1 cellular context compared by ENCODE assay signal in genomic region chr12:58765653-58766554, GRCh38.
TF ChIP-seq lines count a peak whose summit lies in the region.

No MANE protein-coding gene starts in this region.

TF ChIP-seq in HepG2, 621 proteins besides CTCF, POLR2A, EP300 and RAD21 (continued from another document and continues in another):
- 0 out of 2 replicates have a peak, but pooled peaks have one; percentile 43 for TF ChIP-seq HNF1A (IDR thresholded peaks at IDR 0.05; ENCODE audit: low read depth)
- peak; percentile 64; the same call in 1 of the 2 replicates for TF ChIP-seq HNF1A (CRISPR knock-in tag; IDR thresholded peaks at IDR 0.05; ENCODE audit: borderline replicate concordance)
- peak; percentile 78 for TF ChIP-seq CREM (IDR thresholded peaks at IDR 0.05)
- TF ChIP-seq CREM (CRISPR knock-in tag; IDR thresholded peaks at IDR 0.05): no peak
- TF ChIP-seq ZNF292 (CRISPR knock-in tag; IDR thresholded peaks at IDR 0.05; ENCODE audit: borderline replicate concordance, low read depth): peak; percentile 62; the same call in 1 of the 2 replicates
- TF ChIP-seq FOXJ3 (CRISPR knock-in tag; IDR thresholded peaks at IDR 0.05; ENCODE audit: borderline replicate concordance): peak; percentile 94
- TF ChIP-seq ZSCAN29 (CRISPR knock-in tag; conservative IDR thresholded peaks at IDR 0.05): peak; percentile 67; the same call in 1 of the 2 replicates
- TF ChIP-seq ZBTB38 (CRISPR knock-in tag; IDR thresholded peaks at IDR 0.05): no peak
- TF ChIP-seq POGK (CRISPR knock-in tag; conservative IDR thresholded peaks at IDR 0.05): 0 out of 2 replicates have a peak, but pooled peaks have one; percentile 55
- TF ChIP-seq NR2F1 (CRISPR knock-in tag; IDR thresholded peaks at IDR 0.05): peak in 1 of 2 experiments; percentile 55; a peak in 2 of 4 replicates
- TF ChIP-seq ZNF580 (CRISPR knock-in tag; IDR thresholded peaks at IDR 0.05; ENCODE audit: borderline replicate concordance, low read depth): peak; percentile 35; the same call in 1 of the 2 replicates
- peak; percentile 50; the same call in 1 of the 2 replicates for TF ChIP-seq HNF4G (IDR thresholded peaks at IDR 0.05; ENCODE audit: borderline replicate concordance, low read depth, low read length)
- peak; percentile 29; the same call in 1 of the 2 replicates for TF ChIP-seq HNF4G (CRISPR knock-in tag; IDR thresholded peaks at IDR 0.05; ENCODE audit: borderline replicate concordance, low read depth)
- TF ChIP-seq HMGXB3 (CRISPR knock-in tag; IDR thresholded peaks at IDR 0.05; ENCODE audit: borderline replicate concordance): 0 out of 2 replicates have a peak, but pooled peaks have one; percentile 51
- TF ChIP-seq SPEN (CRISPR knock-in tag; IDR thresholded peaks at IDR 0.05; ENCODE audit: low read depth): no peak
- peak; percentile 74 for TF ChIP-seq ZGPAT (CRISPR knock-in tag; IDR thresholded peaks at IDR 0.05)
- TF ChIP-seq PATZ1 (CRISPR knock-in tag; IDR thresholded peaks at IDR 0.05): peak; percentile 44; the same call in 1 of the 2 replicates
- TF ChIP-seq TBX3 (IDR thresholded peaks at IDR 0.05; ENCODE audit: borderline replicate concordance): peak; percentile 84; the same call in 1 of the 2 replicates
- peak; percentile 91 for TF ChIP-seq NFIC (IDR thresholded peaks at IDR 0.05; ENCODE audit: low read length)
- TF ChIP-seq ZSCAN5A (CRISPR knock-in tag; IDR thresholded peaks at IDR 0.05; ENCODE audit: borderline replicate concordance): peak; percentile 50; the same call in 1 of the 2 replicates
- TF ChIP-seq SAP130 (CRISPR knock-in tag; IDR thresholded peaks at IDR 0.05; ENCODE audit: low read depth): peak; percentile 82
- 0 out of 2 replicates have a peak, but pooled peaks have one; percentile 25 for TF ChIP-seq ZNF792 (CRISPR knock-in tag; IDR thresholded peaks at IDR 0.05)
- peak; percentile 55; the same call in 1 of the 2 replicates for TF ChIP-seq ZBTB43 (CRISPR knock-in tag; conservative IDR thresholded peaks at IDR 0.05)
- TF ChIP-seq ZNF614 (CRISPR knock-in tag; IDR thresholded peaks at IDR 0.05; ENCODE audit: borderline replicate concordance): peak; percentile 84; the same call in 1 of the 2 replicates
- TF ChIP-seq ZNF446 (CRISPR knock-in tag; IDR thresholded peaks at IDR 0.05): no peak
- TF ChIP-seq NR2F6 (IDR thresholded peaks at IDR 0.05): peak; percentile 74
- peak; percentile 62 for TF ChIP-seq NR2F6 (CRISPR knock-in tag; IDR thresholded peaks at IDR 0.05)
- TF ChIP-seq IRF9 (CRISPR knock-in tag; IDR thresholded peaks at IDR 0.05; ENCODE audit: borderline replicate concordance): no peak
- TF ChIP-seq ISL2 (CRISPR knock-in tag; IDR thresholded peaks at IDR 0.05): peak; percentile 87
- TF ChIP-seq SKI (IDR thresholded peaks at IDR 0.05; ENCODE audit: partially characterized antibody): peak; percentile 78
- TF ChIP-seq HDAC1 (CRISPR knock-in tag; IDR thresholded peaks at IDR 0.05): peak; percentile 67
- peak; percentile 92 for TF ChIP-seq GATAD2A (CRISPR knock-in tag; IDR thresholded peaks at IDR 0.05)
- TF ChIP-seq ATF1 (CRISPR knock-in tag; IDR thresholded peaks at IDR 0.05): peak; percentile 50
- no peak; the same call in 1 of the 2 replicates for TF ChIP-seq HOXA5 (CRISPR knock-in tag; IDR thresholded peaks at IDR 0.05)
- TF ChIP-seq GFI1 (CRISPR knock-in tag; IDR thresholded peaks at IDR 0.05; ENCODE audit: borderline replicate concordance): peak; percentile 32; the same call in 1 of the 2 replicates
- peak; percentile 92 for TF ChIP-seq ARID3A (IDR thresholded peaks at IDR 0.05; ENCODE audit: low read depth, low read length)
- TF ChIP-seq FOXK2 (IDR thresholded peaks at IDR 0.05): peak; percentile 77
- TF ChIP-seq ZNF569 (CRISPR knock-in tag; IDR thresholded peaks at IDR 0.05; ENCODE audit: borderline replicate concordance): no peak
